9 cellular contexts compared by ENCODE assay signal in the genomic region with DNA sequence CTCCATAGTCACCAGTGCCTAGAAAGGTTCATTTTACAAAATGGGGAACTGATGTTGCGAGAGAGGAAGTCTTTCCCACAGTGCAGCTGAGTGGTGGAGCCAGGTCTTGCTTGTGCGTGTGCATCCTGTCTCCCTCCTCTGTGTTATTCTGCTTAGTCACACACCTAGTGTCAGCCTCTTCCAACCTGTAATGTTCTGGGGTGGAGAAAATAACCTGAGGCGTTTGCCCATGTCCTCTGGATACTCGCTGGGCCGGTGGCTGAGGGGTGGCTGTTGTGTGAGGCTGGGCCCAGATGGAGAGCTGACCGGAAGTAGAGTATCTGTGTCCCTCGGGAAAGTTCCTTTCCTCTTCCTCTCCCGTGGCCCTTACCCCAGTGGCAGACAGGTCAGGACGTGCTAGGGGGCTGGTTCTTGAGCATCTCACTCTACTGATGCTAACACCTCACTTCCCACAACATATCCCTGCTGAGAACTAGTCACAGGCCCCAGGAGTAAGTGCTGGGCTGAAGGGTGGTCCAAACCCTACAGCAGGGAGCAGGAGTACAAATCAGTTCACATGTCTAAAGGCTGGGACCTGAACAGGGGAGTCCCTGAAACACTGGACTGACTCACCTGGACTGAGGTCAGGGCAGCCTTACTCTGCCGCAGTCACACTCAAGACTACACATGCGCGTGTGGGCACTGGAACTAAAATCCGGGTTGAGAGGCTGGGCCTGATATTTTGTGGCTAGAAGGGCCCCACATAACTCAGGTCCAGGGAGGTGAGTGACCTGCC. TPM values are rescaled to one million over a fixed set of nuclear protein-coding genes. Genes with fewer than 3 reads are reported as not detected.
A peak's percentile ranks its signal among the peaks of the same experiment; 100 is the strongest.
DNase-seq lines count a peak whose midpoint lies in the region; ATAC-seq and TF ChIP-seq lines count a peak whose summit lies in the region.
"Had no signal": no experiment of that assay in that cellular context is flagged by ENCODE, and none has a peak within 500 bp of the region (broad histone marks: within the 10 kb centered on the region; RNA-seq: fewer than 3 reads in every experiment).

No MANE protein-coding gene starts in this region.

- CTCF ChIA-PET in PC-9 (lab: Charles Lee) = interaction anchor here (0.5 to 0.7 kb wide), 3 partner anchors 22 to 121 kb away, joined by 3 to 5 read pairs (median 4); a partner anchor contains a TSS

- H3K4me3 ChIP-seq in PC-9 (no peak overlapping the region), epithelial cell of esophagus (ENCODE audit: low read length) (no peak overlapping the region)

- peak overlapping the region; percentile 10; the same call in 1 of the 2 replicates for H3K27ac ChIP-seq in PC-9

- H3K79me2 ChIP-seq in PC-9 (ENCODE audit: low read depth) = peaks cover 6% of the 10 kb centered on the region

- H3K4me2 ChIP-seq in PC-9 = no peak overlapping the region

- TF ChIP-seq CTCF in PC-9 (conservative IDR thresholded peaks at IDR 0.05) = no peak
- TF ChIP-seq CTCF in epithelial cell of esophagus (IDR thresholded peaks at IDR 0.05; ENCODE audit: insufficient read depth, low read depth, low read length, missing control alignments) = no peak

- H3K36me3 ChIP-seq in PC-9 (ENCODE audit: low read depth) = peaks cover 8% of the 10 kb centered on the region

- H3F3A ChIP-seq in PC-9 (ENCODE audit: insufficient read depth, low read depth) = peaks cover 31% of the 10 kb centered on the region; the same call in 1 of the 2 replicates

- POLR2A ChIA-PET in PC-9 (lab: Charles Lee; ENCODE audit: unreplicated experiment) = interaction anchor here (0.5 to 0.6 kb wide), 4 partner anchors 20 to 217 kb away, joined by 3 to 19 read pairs (median 6); a partner anchor contains a TSS

- TSS peak; percentile 15 for BruUV-seq in PC-9 (replicated peaks; lab: Mats Ljungman, UMichigan)

- DNase-seq in PC-9 (peak; percentile 31 to 63), epithelial cell of esophagus (ENCODE audit: low read depth) (peak; percentile 87), sciatic nerve (ENCODE audit: low spot score) (no peak), NCI-H187 (lab: John Stamatoyannopoulos, UW) (no peak), HT-29 (ENCODE audit: low spot score) (no peak)
- DNase-seq: NCI-H1436 had no signal

- H3K27me3 ChIP-seq in PC-9 (ENCODE audit: insufficient read depth, low read depth) = no peaks in the 10 kb centered on the region

- H2AFZ ChIP-seq in PC-9 = no peak overlapping the region

- 0 out of 2 replicates have a peak, but pooled peaks cover 9% of the 10 kb centered on the region for H3K4me1 ChIP-seq in PC-9 (replicated peaks; ENCODE audit: insufficient read depth)

- intact Hi-C loops in PC-9 (cut with micrococcal nuclease; ENCODE audit: unreplicated experiment) (no loop called here), sciatic nerve (cut with DNase I) (no loop called here)

- no peaks in the 10 kb centered on the region for H4K20me1 ChIP-seq in PC-9 (ENCODE audit: insufficient read depth)

- no peaks in the 10 kb centered on the region for H3K9me2 ChIP-seq in PC-9 (ENCODE audit: insufficient read depth)

- H3K9me3 ChIP-seq in PC-9 (ENCODE audit: insufficient read depth, low read depth) = no peaks in the 10 kb centered on the region

- ATAC-seq in GM21423 (IDR thresholded peaks at IDR 0.05; ENCODE audit: unreplicated experiment) (peak; percentile 59), sciatic nerve (peak; percentile 33), HG02840 (IDR thresholded peaks at IDR 0.05; ENCODE audit: low FRiP score, unreplicated experiment) (no peak), GM18909 (IDR thresholded peaks at IDR 0.05; ENCODE audit: poor library complexity, unreplicated experiment) (no peak)

RNA-seq across cellular contexts. Expression of a gene that starts 7.0 kb away (rescaled TPM):
- total RNA-seq in PC-9 (2021) (349 and 379 TPM in 2 replicates), sciatic nerve (98.6 TPM)
- 383 and 384 TPM in 2 replicates for total RNA-seq in HT-29 (2014; rRNA removed; shearing (Covaris generic))

RNA-seq across cellular contexts. Expression of a gene that starts 20.2 kb away (rescaled TPM):
- total RNA-seq in PC-9 (2021) (633 and 910 TPM in 2 replicates), sciatic nerve (352 TPM)
- 87.6 and 105 TPM in 2 replicates for total RNA-seq in HT-29 (2014; rRNA removed; shearing (Covaris generic))

RNA-seq across cellular contexts. Expression of a gene that starts 22.1 kb away (rescaled TPM):
- total RNA-seq in PC-9 (2021) = 88.7 and 116 TPM in 2 replicates
- 47.4 TPM for total RNA-seq in sciatic nerve
- total RNA-seq in HT-29 (2014; rRNA removed; shearing (Covaris generic)) = 103 and 108 TPM in 2 replicates

RNA-seq across cellular contexts. Expression of a gene that starts 26.4 kb away (rescaled TPM):
- total RNA-seq in PC-9 (2021) (9.4 and 10.5 TPM in 2 replicates), sciatic nerve (3.4 TPM)
- 0.05 and 0.56 TPM in 2 replicates for total RNA-seq in HT-29 (2014; rRNA removed; shearing (Covaris generic))

RNA-seq across cellular contexts. Expression of a gene that starts 43.4 kb away (rescaled TPM):
- total RNA-seq in PC-9 (2021) (1.0 and 3.2 TPM in 2 replicates), sciatic nerve (20.6 TPM)
- total RNA-seq in HT-29 (2014; rRNA removed; shearing (Covaris generic)) = 0.25 and 0.47 TPM in 2 replicates

Comparison
In these comparisons a context has a peak if more than half of its experiments do, and no peak if none do; other contexts are left out.
1. ATAC-seq: peak in GM21423 (single experiment) and sciatic nerve (single experiment); none in HG02840 (single experiment) and GM18909 (single experiment).
2. DNase-seq: peak in PC-9 (2 of 2) and epithelial cell of esophagus (single experiment); none in sciatic nerve (single experiment), NCI-H187 (0 of 2) and HT-29 (single experiment).